ENCODE assay signal across 16 cellular contexts in genomic region chr4:176762661-176763308, GRCh38. TPM values are rescaled to one million over a fixed set of nuclear protein-coding genes. Genes with fewer than 3 reads are reported as not detected.
DNase-seq lines count a peak whose midpoint lies in the region; ATAC-seq and TF ChIP-seq lines count a peak whose summit lies in the region.
"Had no signal": no experiment of that assay in that cellular context is flagged by ENCODE, and none has a peak within 500 bp of the region (broad histone marks: within the 10 kb centered on the region; RNA-seq: fewer than 3 reads in every experiment).

No MANE protein-coding gene starts in this region.

- H3K36me3 ChIP-seq in cardiac muscle cell (no peaks in the 10 kb centered on the region), right atrium auricular region (no peaks in the 10 kb centered on the region), gastrocnemius medialis (no peaks in the 10 kb centered on the region)
- H3K36me3 ChIP-seq: BLaER1 had no signal

- ATAC-seq in gastrocnemius medialis, result peak; percentile 56 to 70
- ATAC-seq in GM19324 (IDR thresholded peaks at IDR 0.05; ENCODE audit: low FRiP score, unreplicated experiment), result no peak
- no peak for ATAC-seq in natural killer cell

- intact Hi-C loops in gastrocnemius medialis (cut with DNase I; ENCODE audit: low total_unique reads) (no loop called here), natural killer cell (cut with micrococcal nuclease) (no loop called here)

- no peaks in the 10 kb centered on the region for H3K4me1 Mint-ChIP-seq in natural killer cell
- H3K4me1 Mint-ChIP-seq: CD8-positive, alpha-beta memory T cell; IgD-negative memory B cell had no signal

- no peak overlapping the region for H3K4me3 Mint-ChIP-seq in natural killer cell
- H3K4me3 Mint-ChIP-seq: CD8-positive, alpha-beta memory T cell; IgD-negative memory B cell had no signal

- no peak for TF ChIP-seq CTCF in cardiac muscle cell (IDR thresholded peaks at IDR 0.05; ENCODE audit: low read depth, low read length)
- TF ChIP-seq CTCF in right atrium auricular region (IDR thresholded peaks at IDR 0.05), result no peak
- TF ChIP-seq CTCF in gastrocnemius medialis (IDR thresholded peaks at IDR 0.05 in 4 of 5, conservative IDR thresholded peaks at IDR 0.05 in 1 of 5), result no peak
- TF ChIP-seq CTCF in natural killer cell (IDR thresholded peaks at IDR 0.05), result no peak

- peaks cover 10 to 25% of the 10 kb centered on the region in 2 donors for H3K9me3 Mint-ChIP-seq in natural killer cell

- H3K9me3 ChIP-seq in cardiac muscle cell (ENCODE audit: low read depth) (no peaks in the 10 kb centered on the region), right atrium auricular region (peaks cover 0 to 10% of the 10 kb centered on the region in 2 donors), gastrocnemius medialis (no peaks in the 10 kb centered on the region)
- H3K9me3 ChIP-seq: BLaER1, Caco-2 had no signal

- H3K27me3 ChIP-seq in cardiac muscle cell, result no peaks in the 10 kb centered on the region
- H3K27me3 ChIP-seq in right atrium auricular region, result no peaks in the 10 kb centered on the region
- H3K27me3 ChIP-seq in gastrocnemius medialis, result no peaks in the 10 kb centered on the region
- H3K27me3 ChIP-seq: BLaER1 had no signal

- H3K4me3 ChIP-seq in cardiac muscle cell (no peak overlapping the region), right atrium auricular region (no peak overlapping the region), gastrocnemius medialis (no peak overlapping the region)
- H3K4me3 ChIP-seq: BLaER1 had no signal

- in situ Hi-C loops in gastrocnemius medialis (cut with MboI; ENCODE audit: low sequenced_read_pairs in 4 of 4), result no loop called here

- no peak overlapping the region for H3K27ac Mint-ChIP-seq in natural killer cell
- H3K27ac Mint-ChIP-seq: CD8-positive, alpha-beta memory T cell; IgD-negative memory B cell had no signal

- TF ChIP-seq POLR2A in gastrocnemius medialis (IDR thresholded peaks at IDR 0.05), result no peak

- peaks cover 16% of the 10 kb centered on the region for H3K4me1 ChIP-seq in cardiac muscle cell (ENCODE audit: low read depth)
- no peaks in the 10 kb centered on the region for H3K4me1 ChIP-seq in right atrium auricular region
- peaks cover 9 to 19% of the 10 kb centered on the region in 2 donors for H3K4me1 ChIP-seq in gastrocnemius medialis
- H3K4me1 ChIP-seq: BLaER1, Caco-2 had no signal

- no peaks in the 10 kb centered on the region for H3K36me3 Mint-ChIP-seq in natural killer cell
- H3K36me3 Mint-ChIP-seq: CD8-positive, alpha-beta memory T cell; IgD-negative memory B cell had no signal

- DNase-seq in cardiac muscle cell (ENCODE audit: low read depth in 1 of 2, low spot score in 1 of 2) (peak in 1 of 2 donors; percentile 28), right atrium auricular region (ENCODE audit: low spot score) (no peak), myocyte (ENCODE audit: low read depth) (peak; percentile 85), gastrocnemius medialis (no peak), natural killer cell (no peak)
- DNase-seq in activated CD4-positive, alpha-beta T cell treated with anti-CD3 and anti-CD28 coated beads, Interleukin-2, amount 50 U/mL, for 1 hour, result no peak
- DNase-seq: AML-193; Caco-2; CD8-positive, alpha-beta memory T cell; GF-D8; HCEC 1CT had no signal

- H3K27me3 Mint-ChIP-seq in natural killer cell (ENCODE audit: low read depth in 2 of 2), result no peaks in the 10 kb centered on the region
- H3K27me3 Mint-ChIP-seq: IgD-negative memory B cell had no signal

- peak overlapping the region; percentile 60 for H3K27ac ChIP-seq in cardiac muscle cell
- no peak overlapping the region for H3K27ac ChIP-seq in right atrium auricular region
- H3K27ac ChIP-seq in gastrocnemius medialis, result peak overlapping the region; percentile 6 to 56 (median 38)
- H3K27ac ChIP-seq: 22Rv1, BLaER1 had no signal

RNA-seq across cellular contexts. Expression of gene VEGFC, which starts 29.9 kb away (rescaled TPM):
- 3.5 and 4.3 TPM in 2 replicates for total RNA-seq in cardiac muscle cell
- polyA plus RNA-seq in cardiac muscle cell, result 4.2 and 4.9 TPM in 2 replicates
- 1 to 10 TPM; 6.4 to 8.6 TPM for total RNA-seq in right atrium auricular region
- total RNA-seq in myocyte, result 8.1 and 13.0 TPM in 2 replicates
- polyA plus RNA-seq in myocyte (2012), result 13.4 TPM
- total RNA-seq in gastrocnemius medialis, result 1 to 10 TPM; 1.1 to 2.9 (median 2.3) TPM
- total RNA-seq in natural killer cell, result not detected
- total RNA-seq: A673; Caco-2; CD8-positive, alpha-beta memory T cell had no signal
- polyA plus RNA-seq: CD8-positive, alpha-beta memory T cell; IgD-negative memory B cell had no signal

Comparison
In these comparisons a context has a peak if more than half of its experiments do, and no peak if none do; other contexts are left out.
1. H3K27ac ChIP-seq: peak in cardiac muscle cell (single experiment) and gastrocnemius medialis (4 of 4); none in right atrium auricular region (0 of 2).
2. ATAC-seq: peak in gastrocnemius medialis (2 of 2); none in GM19324 (single experiment) and natural killer cell (0 of 3).